ENCODE assay signal across 8 cellular contexts in genomic region chr6:27772261-27773001, GRCh38.
DNase-seq lines count a peak whose midpoint lies in the region; ATAC-seq, FAIRE-seq and TF ChIP-seq lines count a peak whose summit lies in the region.

No MANE protein-coding gene starts in this region.

- 11 to 13% methylated on average over 33 of the region's 33 CpGs for WGBS in lower leg skin, 2 donors

- ATAC-seq in HG03139 (IDR thresholded peaks at IDR 0.05; ENCODE audit: unreplicated experiment) (peak; percentile 80), HG03108 (IDR thresholded peaks at IDR 0.05; ENCODE audit: unreplicated experiment) (no peak)

- DNase-seq in GM12892 (ENCODE audit: insufficient read length) (peak; percentile 58), NCI-H446 treated with DMSO at 0.1 percent for 48 hours (lab: John Stamatoyannopoulos, UW) (peak; percentile 75), dermis blood vessel endothelial cell (peak; percentile 87), lower leg skin (ENCODE audit: low spot score in 2 of 2) (peak; percentile 72 to 97)
- peak; percentile 93 for DNase-seq in activated CD4-positive, alpha-beta T cell treated with anti-CD3 and anti-CD28 coated beads for 48 hours
- DNase-seq in stimulated activated CD4-positive, alpha-beta T cell treated with anti-CD3 and anti-CD28 coated beads, Interleukin-4, amount 100 ng/mL, for 48 hours (ENCODE audit: low read depth in 2 of 2): peak; percentile 82 to 85

- TF ChIP-seq POLR2A in GM12892 (IDR thresholded peaks at IDR 0.05; ENCODE audit: low read depth, low read length) (no peak), lower leg skin (IDR thresholded peaks at IDR 0.05) (no peak)

- FAIRE-seq in GM12892 (lab: Jason Lieb, UNC): peak; percentile 66

- no peak overlapping the region for H3K4me3 ChIP-seq in lower leg skin (ENCODE audit: low read depth, poor library complexity, severe bottlenecking)

- intact Hi-C loops in lower leg skin (cut with DNase I; ENCODE audit: low total_unique reads): no loop called here

- TF ChIP-seq CTCF in lower leg skin (IDR thresholded peaks at IDR 0.05): peak in 1 of 3 donors; percentile 65
